19 cellular contexts compared by ENCODE assay signal in genomic region chr18:80037300-80037699, GRCh38.
"Had no signal": no experiment of that assay in that cellular context is flagged by ENCODE, and none has a peak within 500 bp of the region (broad histone marks: within the 10 kb centered on the region; RNA-seq: fewer than 3 reads in every experiment).

No MANE protein-coding gene starts in this region.

- DNase-seq: foreskin keratinocyte; head of caudate nucleus; kidney glomerular epithelial cell; mesendoderm; naive B cell; nephron progenitor cell; ovary; sigmoid colon; stimulated activated CD4-positive, alpha-beta T cell treated with anti-CD3 and anti-CD28 coated beads, Interleukin-2, amount 100 ng/mL, for 24 hours; stimulated activated CD4-positive, alpha-beta T cell treated with anti-CD3 and anti-CD28 coated beads, Interleukin-4, amount 100 ng/mL, for 4 hours; stimulated activated naive B cell treated with anti-CD40 and anti-IgM and Interleukin-4, amounts not matched to agents 10 μg/mL and 1 μg/mL and 100 μg/mL, for 72 hours; stimulated activated naive CD8-positive, alpha-beta T cell treated with anti-CD3 and anti-CD28 coated beads, Interleukin-15, amount 100 ng/mL, for 72 hours; testis; upper lobe of right lung had no signal

- H3K27me3 Mint-ChIP-seq: dendritic cell treated with granulocyte-macrophage colony-stimulating factor and Interleukin-4, amounts not matched to agents 40 ng/mL and 50 ng/mL, for 4 days; naive B cell; stimulated activated naive B cell treated with anti-CD40 and anti-IgM and Interleukin-4, amounts not matched to agents 10 μg/mL and 1 μg/mL and 100 μg/mL, for 72 hours; stimulated activated naive CD8-positive, alpha-beta T cell treated with anti-CD3 and anti-CD28 coated beads, Interleukin-15, amount 100 ng/mL, for 72 hours had no signal

- H3K27me3 ChIP-seq: foreskin keratinocyte, hepatocyte, ovary, right atrium auricular region, sigmoid colon, testis, tibial nerve, upper lobe of right lung had no signal

- H3K27ac Mint-ChIP-seq: dendritic cell treated with granulocyte-macrophage colony-stimulating factor and Interleukin-4, amounts not matched to agents 40 ng/mL and 50 ng/mL, for 4 days; stimulated activated naive B cell treated with anti-CD40 and anti-IgM and Interleukin-4, amounts not matched to agents 10 μg/mL and 1 μg/mL and 100 μg/mL, for 72 hours had no signal

- H3K9me3 Mint-ChIP-seq: dendritic cell treated with granulocyte-macrophage colony-stimulating factor and Interleukin-4, amounts not matched to agents 40 ng/mL and 50 ng/mL, for 4 days; stimulated activated naive CD8-positive, alpha-beta T cell treated with anti-CD3 and anti-CD28 coated beads, Interleukin-15, amount 100 ng/mL, for 72 hours had no signal

- H3K9me3 ChIP-seq: ovary, right atrium auricular region, sigmoid colon, testis, tibial nerve, upper lobe of right lung had no signal

- H3K4me2 ChIP-seq: hepatocyte had no signal

- H3K4me3 Mint-ChIP-seq: dendritic cell treated with granulocyte-macrophage colony-stimulating factor and Interleukin-4, amounts not matched to agents 40 ng/mL and 50 ng/mL, for 4 days; nephron progenitor cell; stimulated activated naive B cell treated with anti-CD40 and anti-IgM and Interleukin-4, amounts not matched to agents 10 μg/mL and 1 μg/mL and 100 μg/mL, for 72 hours; stimulated activated naive CD8-positive, alpha-beta T cell treated with anti-CD3 and anti-CD28 coated beads, Interleukin-15, amount 100 ng/mL, for 72 hours had no signal

- H2AFZ ChIP-seq: hepatocyte had no signal

- H3K4me3 ChIP-seq: hepatocyte, ovary, right atrium auricular region, sigmoid colon, skin epidermis, testis, tibial nerve, upper lobe of right lung had no signal

- H3K4me1 ChIP-seq: foreskin keratinocyte had no signal

- ATAC-seq: foreskin keratinocyte; stimulated activated naive B cell treated with anti-CD40 and anti-IgM and Interleukin-4, amounts not matched to agents 10 μg/mL and 1 μg/mL and 100 μg/mL, for 72 hours; stimulated activated naive CD8-positive, alpha-beta T cell treated with anti-CD3 and anti-CD28 coated beads, Interleukin-15, amount 100 ng/mL, for 72 hours; upper lobe of right lung had no signal

- H3K27ac ChIP-seq: foreskin keratinocyte, hepatocyte, ovary, right atrium auricular region, sigmoid colon, skin epidermis, testis, tibial nerve, upper lobe of right lung had no signal

- H3K36me3 ChIP-seq: ovary, right atrium auricular region had no signal
